ENCODE assay signal across 27 cellular contexts in the genomic region with DNA sequence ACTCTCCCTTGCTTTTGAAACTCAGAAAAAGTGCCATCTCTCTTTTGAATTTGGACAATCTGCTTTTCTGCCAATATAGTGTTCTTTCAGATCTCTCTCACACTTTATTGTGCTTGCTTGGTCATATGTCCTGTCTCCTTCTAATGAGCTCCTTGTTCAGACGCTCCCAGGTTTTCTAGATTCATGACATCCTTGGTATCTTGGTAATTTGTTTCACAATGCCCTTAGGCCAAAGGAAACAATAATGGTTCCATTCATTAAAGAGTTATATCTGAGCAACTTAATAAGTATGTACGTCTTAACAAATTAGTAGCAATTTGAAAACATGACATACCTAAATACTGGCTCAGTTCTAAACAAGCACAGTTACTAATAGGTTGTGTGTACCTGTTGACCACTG.
"Had no signal": no experiment of that assay in that cellular context is flagged by ENCODE, and none has a peak within 500 bp of the region (broad histone marks: within the 10 kb centered on the region; RNA-seq: fewer than 3 reads in every experiment).

No MANE protein-coding gene starts in this region.

- H3K4me1 ChIP-seq: left lung, lower lobe of right lung, pancreas, prostate gland, stomach, testis, thyroid gland, transverse colon, upper lobe of right lung had no signal

- H3K4me3 ChIP-seq: left lung, lower lobe of right lung, pancreas, prostate gland, skin epidermis, stomach, testis, thyroid gland, transverse colon, upper lobe of right lung had no signal

- H3K27me3 Mint-ChIP-seq: naive thymus-derived CD4-positive, alpha-beta T cell; natural killer cell treated with Interleukin-12 subunit alpha and Interleukin-12 subunit beta and Interleukin-15 and Interleukin-18, amount 100 ng/mL, for 72 hours; stimulated activated naive B cell treated with anti-CD40 and anti-IgM and Interleukin-4, amounts not matched to agents 10 μg/mL and 1 μg/mL and 100 μg/mL, for 72 hours had no signal

- ATAC-seq: left colon; left lung; lower lobe of right lung; naive thymus-derived CD4-positive, alpha-beta T cell; natural killer cell treated with Interleukin-12 subunit alpha and Interleukin-12 subunit beta and Interleukin-15 and Interleukin-18, amount 100 ng/mL, for 72 hours; pancreas; right cardiac atrium; stimulated activated naive B cell treated with anti-CD40 and anti-IgM and Interleukin-4, amounts not matched to agents 10 μg/mL and 1 μg/mL and 100 μg/mL, for 72 hours; stimulated activated naive CD8-positive, alpha-beta T cell treated with anti-CD3 and anti-CD28 coated beads, Interleukin-15, Interleukin-2, amounts not matched to agents 100 U/mL and 50 U/mL, for 24 hours; upper lobe of right lung had no signal

- H3K36me3 ChIP-seq: left lung, lower lobe of right lung, pancreas, prostate gland, stomach, thyroid gland, transverse colon, upper lobe of right lung had no signal

- FAIRE-seq: kidney, pancreas, urothelium cell line had no signal

- DNase-seq: hippocampal formation; kidney; left colon; left lung; lower lobe of right lung; mesendoderm; naive thymus-derived CD4-positive, alpha-beta T cell; pancreas; posterior cingulate gyrus; retina; right cardiac atrium; stimulated activated CD4-positive, alpha-beta T cell treated with anti-CD3 and anti-CD28 coated beads, Interleukin-12 subunit alpha, Interleukin-12 subunit beta, amount 100 ng/mL, for 4 hours; stimulated activated CD4-positive, alpha-beta T cell treated with anti-CD3 and anti-CD28 coated beads, Interleukin-15, amount 100 ng/mL, for 24 hours; stimulated activated CD4-positive, alpha-beta T cell treated with anti-CD3 and anti-CD28 coated beads, Interleukin-2, amount 100 ng/mL, for 24 hours; stimulated activated CD4-positive, alpha-beta T cell treated with anti-CD3 and anti-CD28 coated beads, Interleukin-4, amount 100 ng/mL, for 1 hour; stimulated activated naive B cell treated with anti-CD40 and anti-IgM and Interleukin-4, amounts not matched to agents 10 μg/mL and 1 μg/mL and 100 μg/mL, for 72 hours; stimulated activated naive CD8-positive, alpha-beta T cell treated with anti-CD3 and anti-CD28 coated beads, Interleukin-15, Interleukin-2, amounts not matched to agents 100 U/mL and 50 U/mL, for 24 hours; stomach; testis; thyroid gland; transverse colon; upper lobe of right lung had no signal

- H3K27me3 ChIP-seq: left lung, pancreas, stomach, testis, thyroid gland, transverse colon, upper lobe of right lung had no signal

- H3K36me3 Mint-ChIP-seq: mesothelial cell of epicardium; naive thymus-derived CD4-positive, alpha-beta T cell; natural killer cell treated with Interleukin-12 subunit alpha and Interleukin-12 subunit beta and Interleukin-15 and Interleukin-18, amount 100 ng/mL, for 72 hours; stimulated activated naive B cell treated with anti-CD40 and anti-IgM and Interleukin-4, amounts not matched to agents 10 μg/mL and 1 μg/mL and 100 μg/mL, for 72 hours had no signal

- H3K9me3 ChIP-seq: left lung, lower lobe of right lung, pancreas, prostate gland, stomach, testis, thyroid gland, transverse colon, upper lobe of right lung had no signal

- H3K4me1 Mint-ChIP-seq: mesothelial cell of epicardium; naive thymus-derived CD4-positive, alpha-beta T cell; stimulated activated naive B cell treated with anti-CD40 and anti-IgM and Interleukin-4, amounts not matched to agents 10 μg/mL and 1 μg/mL and 100 μg/mL, for 72 hours had no signal

- H3K4me3 Mint-ChIP-seq: mesothelial cell of epicardium; naive thymus-derived CD4-positive, alpha-beta T cell; natural killer cell treated with Interleukin-12 subunit alpha and Interleukin-12 subunit beta and Interleukin-15 and Interleukin-18, amount 100 ng/mL, for 72 hours; stimulated activated naive B cell treated with anti-CD40 and anti-IgM and Interleukin-4, amounts not matched to agents 10 μg/mL and 1 μg/mL and 100 μg/mL, for 72 hours had no signal

- H3K27ac Mint-ChIP-seq: mesothelial cell of epicardium; naive thymus-derived CD4-positive, alpha-beta T cell; natural killer cell treated with Interleukin-12 subunit alpha and Interleukin-12 subunit beta and Interleukin-15 and Interleukin-18, amount 100 ng/mL, for 72 hours; stimulated activated naive B cell treated with anti-CD40 and anti-IgM and Interleukin-4, amounts not matched to agents 10 μg/mL and 1 μg/mL and 100 μg/mL, for 72 hours had no signal

- H3K27ac ChIP-seq: left lung, lower lobe of right lung, pancreas, prostate gland, skin epidermis, stomach, testis, thyroid gland, transverse colon, upper lobe of right lung had no signal

- H3K9me3 Mint-ChIP-seq: mesothelial cell of epicardium; stimulated activated naive B cell treated with anti-CD40 and anti-IgM and Interleukin-4, amounts not matched to agents 10 μg/mL and 1 μg/mL and 100 μg/mL, for 72 hours had no signal
